Comparison of ENCODE assay signal across 17 cellular contexts in the genomic region with DNA sequence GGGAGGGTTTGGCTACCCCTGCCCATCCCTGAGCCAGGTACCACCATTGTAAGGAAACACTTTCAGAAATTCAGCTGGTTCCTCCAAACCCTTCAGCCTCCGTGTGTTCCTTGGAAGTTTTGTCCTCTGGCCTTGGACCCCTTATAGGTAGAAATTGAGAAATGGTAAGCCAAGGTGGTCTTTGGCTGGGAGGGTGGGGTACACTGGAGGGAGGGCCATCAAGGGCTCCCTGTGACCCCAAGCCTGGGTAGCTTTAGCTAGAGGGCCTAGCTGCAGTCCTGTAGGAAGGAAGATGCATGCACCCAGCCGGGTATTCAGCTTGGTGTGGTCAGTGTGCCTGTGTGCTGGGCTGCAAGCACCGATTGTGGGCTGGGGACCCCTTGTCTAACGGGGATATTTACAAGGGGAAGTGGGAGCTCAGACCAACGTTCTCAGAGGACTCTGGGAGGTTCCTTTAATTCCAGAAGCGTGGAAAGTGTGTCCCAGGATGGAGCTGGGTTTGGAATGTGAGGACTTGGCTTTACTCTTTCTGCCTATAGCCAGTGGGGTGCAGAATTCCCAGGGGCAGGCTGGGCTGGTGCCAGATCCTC. TPM values are rescaled to one million over a fixed set of nuclear protein-coding genes. Genes with fewer than 3 reads are reported as not detected.
DNase-seq lines count a peak whose midpoint lies in the region; ATAC-seq and TF ChIP-seq lines count a peak whose summit lies in the region.
"Had no signal": no experiment of that assay in that cellular context is flagged by ENCODE, and none has a peak within 500 bp of the region (broad histone marks: within the 10 kb centered on the region; RNA-seq: fewer than 3 reads in every experiment).

No MANE protein-coding gene starts in this region.

- H3K36me3 Mint-ChIP-seq in activated naive CD4-positive, alpha-beta T cell treated with anti-CD3 and anti-CD28 coated beads for 36 hours (ENCODE audit: low read depth), result peaks cover 19% of the 10 kb centered on the region
- H3K36me3 Mint-ChIP-seq in activated CD4-positive, alpha-beta memory T cell treated with anti-CD3 and anti-CD28 coated beads for 36 hours, result peaks cover 42% of the 10 kb centered on the region
- H3K36me3 Mint-ChIP-seq in effector memory CD8-positive, alpha-beta T cell (ENCODE audit: insufficient read depth), result peaks cover 79% of the 10 kb centered on the region

- intact Hi-C loops in activated naive CD4-positive, alpha-beta T cell treated with anti-CD3 and anti-CD28 coated beads for 36 hours (cut with micrococcal nuclease), result no loop called here
- intact Hi-C loops in activated CD4-positive, alpha-beta memory T cell treated with anti-CD3 and anti-CD28 coated beads for 36 hours (cut with micrococcal nuclease), result no loop called here

- no peak for TF ChIP-seq POLR2A in erythroblast (IDR thresholded peaks at IDR 0.05; ENCODE audit: low read length)

- peak overlapping the region; percentile 43 for H3K4me2 ChIP-seq in parathyroid adenoma (ENCODE audit: low read length)
- H3K4me2 ChIP-seq: A549 had no signal

- H3K9me3 ChIP-seq in parathyroid adenoma (ENCODE audit: control insufficient read depth, low read length), result no peaks in the 10 kb centered on the region
- H3K9me3 ChIP-seq: A549, thyroid gland had no signal

- H3K9ac ChIP-seq in parathyroid adenoma, result no peak overlapping the region

- ATAC-seq in effector memory CD8-positive, alpha-beta T cell (replicated peaks), result no peak
- no peak for ATAC-seq in GM18867 (IDR thresholded peaks at IDR 0.05; ENCODE audit: unreplicated experiment)
- ATAC-seq: A549; activated CD8-positive, alpha-beta memory T cell treated with anti-CD3 and anti-CD28 coated beads, Interleukin-2, amount 10 ng/mL, durations not matched to agents 7 days and 5 days had no signal

- DNase-seq in activated naive CD4-positive, alpha-beta T cell treated with anti-CD3 and anti-CD28 coated beads for 36 hours, result no peak
- no peak for DNase-seq in activated naive CD4-positive, alpha-beta T cell treated with anti-CD3 and anti-CD28 coated beads, Interleukin-2, amount 50 U/mL, for 16 hours
- no peak for DNase-seq in activated CD4-positive, alpha-beta memory T cell treated with anti-CD3 and anti-CD28 coated beads for 36 hours
- DNase-seq in effector memory CD8-positive, alpha-beta T cell, result no peak
- no peak for DNase-seq in mesenteric fat pad (ENCODE audit: low spot score)
- no peak for DNase-seq in erythroblast (lab: John Stamatoyannopoulos, UW)
- DNase-seq: activated CD8-positive, alpha-beta memory T cell treated with anti-CD3 and anti-CD28 coated beads, Interleukin-2, amount 10 ng/mL, durations not matched to agents 7 days and 5 days; glutamatergic neuron; NCI-H1092 treated with DMSO at 0.1 percent for 48 hours; retina; thyroid gland had no signal

- peak overlapping the region; percentile 12 for H3K4me3 ChIP-seq in parathyroid adenoma (ENCODE audit: low read depth, low read length)
- H3K4me3 ChIP-seq: A549, thyroid gland had no signal

- no peaks in the 10 kb centered on the region for H3K36me3 ChIP-seq in parathyroid adenoma (ENCODE audit: control insufficient read depth, insufficient read depth, low read length)

- TF ChIP-seq CTCF in parathyroid adenoma (IDR thresholded peaks at IDR 0.05), result no peak

- POLR2A ChIA-PET in activated CD4-positive, alpha-beta memory T cell treated with anti-CD3 and anti-CD28 coated beads for 36 hours (lab: Charles Lee), result interaction anchor here (1.7 to 2.7 kb wide), 2 partner anchors 10 to 19 kb away, joined by 5 to 22 read pairs; no protein-coding TSS in a partner anchor

- H3K27ac ChIP-seq in parathyroid adenoma, result peak overlapping the region; percentile 85
- H3K27ac ChIP-seq: A549 had no signal

- no peak overlapping the region for H3K4me3 Mint-ChIP-seq in activated naive CD4-positive, alpha-beta T cell treated with anti-CD3 and anti-CD28 coated beads for 36 hours
- H3K4me3 Mint-ChIP-seq in activated CD4-positive, alpha-beta memory T cell treated with anti-CD3 and anti-CD28 coated beads for 36 hours, result no peak overlapping the region
- no peak overlapping the region for H3K4me3 Mint-ChIP-seq in effector memory CD8-positive, alpha-beta T cell
- H3K4me3 Mint-ChIP-seq: activated CD8-positive, alpha-beta memory T cell treated with anti-CD3 and anti-CD28 coated beads, Interleukin-2, amount 10 ng/mL, durations not matched to agents 7 days and 5 days had no signal

- no peak overlapping the region for H2AFZ ChIP-seq in parathyroid adenoma

- peak overlapping the region; percentile 71 for H3K27ac Mint-ChIP-seq in activated naive CD4-positive, alpha-beta T cell treated with anti-CD3 and anti-CD28 coated beads for 36 hours
- peak overlapping the region; percentile 51 for H3K27ac Mint-ChIP-seq in activated CD4-positive, alpha-beta memory T cell treated with anti-CD3 and anti-CD28 coated beads for 36 hours
- peak overlapping the region; percentile 92 to 93 for H3K27ac Mint-ChIP-seq in effector memory CD8-positive, alpha-beta T cell

- H3K4me1 ChIP-seq in parathyroid adenoma, result peaks cover 59% of the 10 kb centered on the region

- no peaks in the 10 kb centered on the region for H3K9me3 Mint-ChIP-seq in activated naive CD4-positive, alpha-beta T cell treated with anti-CD3 and anti-CD28 coated beads for 36 hours
- H3K9me3 Mint-ChIP-seq in activated CD4-positive, alpha-beta memory T cell treated with anti-CD3 and anti-CD28 coated beads for 36 hours, result no peaks in the 10 kb centered on the region
- no peaks in the 10 kb centered on the region for H3K9me3 Mint-ChIP-seq in effector memory CD8-positive, alpha-beta T cell
- H3K9me3 Mint-ChIP-seq: IgD-negative memory B cell had no signal

- no peaks in the 10 kb centered on the region for H3K27me3 Mint-ChIP-seq in activated naive CD4-positive, alpha-beta T cell treated with anti-CD3 and anti-CD28 coated beads for 36 hours (ENCODE audit: low read depth)
- no peaks in the 10 kb centered on the region for H3K27me3 Mint-ChIP-seq in activated CD4-positive, alpha-beta memory T cell treated with anti-CD3 and anti-CD28 coated beads for 36 hours
- H3K27me3 Mint-ChIP-seq in effector memory CD8-positive, alpha-beta T cell, result no peaks in the 10 kb centered on the region
- H3K27me3 Mint-ChIP-seq: activated CD8-positive, alpha-beta memory T cell treated with anti-CD3 and anti-CD28 coated beads, Interleukin-2, amount 10 ng/mL, durations not matched to agents 7 days and 5 days; IgD-negative memory B cell had no signal

- peaks cover 3% of the 10 kb centered on the region for H3K79me2 ChIP-seq in parathyroid adenoma

- H3K27me3 ChIP-seq in parathyroid adenoma (ENCODE audit: control insufficient read depth, insufficient read depth, low read length), result no peaks in the 10 kb centered on the region
- H3K27me3 ChIP-seq: thyroid gland had no signal

- CTCF ChIA-PET in activated naive CD4-positive, alpha-beta T cell treated with anti-CD3 and anti-CD28 coated beads for 36 hours (lab: Charles Lee), result interaction anchor here (0.6 to 3.6 kb wide), 8 partner anchors 10 to 112 kb away, joined by 3 to 59 read pairs (median 8); a partner anchor contains a TSS
- CTCF ChIA-PET in activated CD4-positive, alpha-beta memory T cell treated with anti-CD3 and anti-CD28 coated beads for 36 hours (lab: Charles Lee), result interaction anchor here (1.4 to 6.0 kb wide), 6 partner anchors 12 to 192 kb away, joined by 4 to 176 read pairs (median 30); a partner anchor contains a TSS

- peaks cover 27% of the 10 kb centered on the region for H3K4me1 Mint-ChIP-seq in activated naive CD4-positive, alpha-beta T cell treated with anti-CD3 and anti-CD28 coated beads for 36 hours (ENCODE audit: low read depth)
- H3K4me1 Mint-ChIP-seq in activated CD4-positive, alpha-beta memory T cell treated with anti-CD3 and anti-CD28 coated beads for 36 hours (ENCODE audit: low read depth), result peaks cover 36% of the 10 kb centered on the region
- peaks cover 41 to 47% of the 10 kb centered on the region in 2 donors for H3K4me1 Mint-ChIP-seq in effector memory CD8-positive, alpha-beta T cell (ENCODE audit: low read depth in 2 of 2)

RNA-seq across cellular contexts. Expression of a gene that starts 6.8 kb away (rescaled TPM):
- total RNA-seq in activated naive CD4-positive, alpha-beta T cell treated with anti-CD3 and anti-CD28 coated beads for 36 hours, result 10 to 100 TPM; 42.1 to 43.9 TPM
- total RNA-seq in activated CD4-positive, alpha-beta memory T cell treated with anti-CD3 and anti-CD28 coated beads for 36 hours, result 10 to 100 TPM; 42.9 to 46.9 TPM
- 37.8 TPM for total RNA-seq in mesenteric fat pad

RNA-seq across cellular contexts. Expression of a gene that starts 20.9 kb away (rescaled TPM):
- total RNA-seq in activated naive CD4-positive, alpha-beta T cell treated with anti-CD3 and anti-CD28 coated beads for 36 hours, result 10 to 100 TPM; 70.8 to 77.6 TPM
- total RNA-seq in activated CD4-positive, alpha-beta memory T cell treated with anti-CD3 and anti-CD28 coated beads for 36 hours, result 100 to 1,000 TPM; 136 TPM
- 13.9 TPM for total RNA-seq in mesenteric fat pad

RNA-seq across cellular contexts. Expression of a gene that starts 32.3 kb away (rescaled TPM):
- 1 to 10 TPM; 2.1 to 2.3 TPM for total RNA-seq in activated naive CD4-positive, alpha-beta T cell treated with anti-CD3 and anti-CD28 coated beads for 36 hours
- 1 to 10 TPM; 6.5 to 7.0 TPM for total RNA-seq in activated CD4-positive, alpha-beta memory T cell treated with anti-CD3 and anti-CD28 coated beads for 36 hours
- total RNA-seq in mesenteric fat pad, result 1.3 TPM
- total RNA-seq: H4, kidney epithelial cell had no signal

RNA-seq across cellular contexts. Expression of a gene that starts 56.6 kb away (rescaled TPM):
- total RNA-seq in activated naive CD4-positive, alpha-beta T cell treated with anti-CD3 and anti-CD28 coated beads for 36 hours, result not detected
- not detected for total RNA-seq in activated CD4-positive, alpha-beta memory T cell treated with anti-CD3 and anti-CD28 coated beads for 36 hours
- 2.8 TPM for total RNA-seq in mesenteric fat pad
- total RNA-seq: activated CD8-positive, alpha-beta memory T cell treated with anti-CD3 and anti-CD28 coated beads, Interleukin-2, amount 10 ng/mL, durations not matched to agents 7 days and 5 days; H4; kidney epithelial cell; thyroid gland had no signal
